1 cellular context compared by ENCODE assay signal in genomic region chr1:86753700-86754099, GRCh38.
TF ChIP-seq lines count a peak whose summit lies in the region.

No MANE protein-coding gene starts in this region.

TF ChIP-seq in SK-N-SH treated with all-trans-retinoic acid at 6 μM for 48 hours, 23 proteins besides CTCF, POLR2A, EP300 and RAD21 (continued from another document):
- no peak for TF ChIP-seq CSRNP3 (CRISPR knock-in tag; IDR thresholded peaks at IDR 0.05)
- TF ChIP-seq, protein P1, sequence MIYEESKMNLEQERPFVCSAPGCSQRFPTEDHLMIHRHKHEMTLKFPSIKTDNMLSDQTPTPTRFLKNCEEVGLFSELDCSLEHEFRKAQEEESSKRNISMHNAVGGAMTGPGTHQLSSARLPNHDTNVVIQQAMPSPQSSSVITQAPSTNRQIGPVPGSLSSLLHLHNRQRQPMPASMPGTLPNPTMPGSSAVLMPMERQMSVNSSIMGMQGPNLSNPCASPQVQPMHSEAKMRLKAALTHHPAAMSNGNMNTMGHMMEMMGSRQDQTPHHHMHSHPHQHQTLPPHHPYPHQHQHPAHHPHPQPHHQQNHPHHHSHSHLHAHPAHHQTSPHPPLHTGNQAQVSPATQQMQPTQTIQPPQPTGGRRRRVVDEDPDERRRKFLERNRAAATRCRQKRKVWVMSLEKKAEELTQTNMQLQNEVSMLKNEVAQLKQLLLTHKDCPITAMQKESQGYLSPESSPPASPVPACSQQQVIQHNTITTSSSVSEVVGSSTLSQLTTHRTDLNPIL (CRISPR knock-in tag; IDR thresholded peaks at IDR 0.05; ENCODE audit: low read depth), result no peak
